11 cellular contexts compared by ENCODE assay signal in genomic region chr2:113105047-113105446, GRCh38. TPM values are rescaled to one million over a fixed set of nuclear protein-coding genes. Genes with fewer than 3 reads are reported as not detected.
DNase-seq lines count a peak whose midpoint lies in the region; ATAC-seq and TF ChIP-seq lines count a peak whose summit lies in the region.
"Had no signal": no experiment of that assay in that cellular context is flagged by ENCODE, and none has a peak within 500 bp of the region (broad histone marks: within the 10 kb centered on the region; RNA-seq: fewer than 3 reads in every experiment).

No MANE protein-coding gene starts in this region.

- peak; percentile 86 for ATAC-seq in activated CD8-positive, alpha-beta memory T cell treated with anti-CD3 and anti-CD28 coated beads, Interleukin-2, amount 10 ng/mL, durations not matched to agents 7 days and 5 days
- ATAC-seq in HG02798 (IDR thresholded peaks at IDR 0.05; ENCODE audit: poor library complexity, unreplicated experiment), result no peak

- H3K36me3 Mint-ChIP-seq in activated CD8-positive, alpha-beta memory T cell treated with anti-CD3 and anti-CD28 coated beads, Interleukin-2, amount 10 ng/mL, durations not matched to agents 7 days and 5 days, result peaks cover 39% of the 10 kb centered on the region
- peaks cover 5% of the 10 kb centered on the region for H3K36me3 Mint-ChIP-seq in activated CD4-positive, alpha-beta memory T cell treated with anti-CD3 and anti-CD28 coated beads for 36 hours

- peaks cover 18% of the 10 kb centered on the region for H3K9me3 Mint-ChIP-seq in activated CD8-positive, alpha-beta memory T cell treated with anti-CD3 and anti-CD28 coated beads, Interleukin-2, amount 10 ng/mL, durations not matched to agents 7 days and 5 days (ENCODE audit: low read depth)
- peaks cover 14% of the 10 kb centered on the region for H3K9me3 Mint-ChIP-seq in activated CD4-positive, alpha-beta memory T cell treated with anti-CD3 and anti-CD28 coated beads for 36 hours
- H3K9me3 Mint-ChIP-seq: central memory CD8-positive, alpha-beta T cell had no signal

- no peak for TF ChIP-seq CTCF in epithelial cell of esophagus (IDR thresholded peaks at IDR 0.05; ENCODE audit: insufficient read depth, low read depth, low read length, missing control alignments)

- intact Hi-C loops in activated CD4-positive, alpha-beta memory T cell treated with anti-CD3 and anti-CD28 coated beads for 36 hours (cut with micrococcal nuclease), result loop anchor here (1.0 to 2.0 kb wide), 4 partner anchors 8 to 70 kb away; no protein-coding TSS in a partner anchor
- intact Hi-C loops in posterior vena cava (cut with DNase I), result no loop called here

- DNase-seq in activated CD8-positive, alpha-beta memory T cell treated with anti-CD3 and anti-CD28 coated beads, Interleukin-2, amount 10 ng/mL, durations not matched to agents 7 days and 5 days, result peak; percentile 72
- DNase-seq in activated CD8-positive, alpha-beta memory T cell treated with anti-CD3 and anti-CD28 coated beads for 24 hours, result no peak
- DNase-seq in activated CD4-positive, alpha-beta memory T cell treated with anti-CD3 and anti-CD28 coated beads for 36 hours, result peak; percentile 74
- DNase-seq in epithelial cell of esophagus (ENCODE audit: low read depth) (peak; percentile 73), NCI-H1930 (lab: John Stamatoyannopoulos, UW) (no peak), posterior vena cava (ENCODE audit: low spot score) (no peak)
- peak; percentile 72 for DNase-seq in stimulated activated CD8-positive, alpha-beta memory T cell treated with anti-CD3 and anti-CD28 coated beads, Interleukin-4, amount 100 ng/mL, for 48 hours
- DNase-seq: hippocampal formation, naive B cell had no signal

- no peak overlapping the region for H3K4me3 ChIP-seq in epithelial cell of esophagus (ENCODE audit: low read length)

- CTCF ChIA-PET in activated CD8-positive, alpha-beta memory T cell treated with anti-CD3 and anti-CD28 coated beads, Interleukin-2, amount 10 ng/mL, durations not matched to agents 7 days and 5 days (lab: Charles Lee), result interaction anchor here (0.8 to 2.7 kb wide), 6 partner anchors 8 to 92 kb away, joined by 3 to 14 read pairs (median 5); no protein-coding TSS in a partner anchor
- CTCF ChIA-PET in activated CD4-positive, alpha-beta memory T cell treated with anti-CD3 and anti-CD28 coated beads for 36 hours (lab: Charles Lee), result interaction anchor here (0.7 to 2.9 kb wide), 6 partner anchors 11 to 40 kb away, joined by 3 to 12 read pairs (median 6); no protein-coding TSS in a partner anchor

- H3K27me3 Mint-ChIP-seq in activated CD8-positive, alpha-beta memory T cell treated with anti-CD3 and anti-CD28 coated beads, Interleukin-2, amount 10 ng/mL, durations not matched to agents 7 days and 5 days, result no peaks in the 10 kb centered on the region
- peaks cover 8% of the 10 kb centered on the region for H3K27me3 Mint-ChIP-seq in activated CD4-positive, alpha-beta memory T cell treated with anti-CD3 and anti-CD28 coated beads for 36 hours

- peak overlapping the region; percentile 61 for H3K27ac Mint-ChIP-seq in activated CD8-positive, alpha-beta memory T cell treated with anti-CD3 and anti-CD28 coated beads, Interleukin-2, amount 10 ng/mL, durations not matched to agents 7 days and 5 days
- peak overlapping the region; percentile 99 for H3K27ac Mint-ChIP-seq in activated CD4-positive, alpha-beta memory T cell treated with anti-CD3 and anti-CD28 coated beads for 36 hours

- no peak overlapping the region for H3K4me3 Mint-ChIP-seq in activated CD8-positive, alpha-beta memory T cell treated with anti-CD3 and anti-CD28 coated beads, Interleukin-2, amount 10 ng/mL, durations not matched to agents 7 days and 5 days
- no peak overlapping the region for H3K4me3 Mint-ChIP-seq in activated CD4-positive, alpha-beta memory T cell treated with anti-CD3 and anti-CD28 coated beads for 36 hours
- H3K4me3 Mint-ChIP-seq: central memory CD8-positive, alpha-beta T cell; naive B cell had no signal

- POLR2A ChIA-PET in activated CD4-positive, alpha-beta memory T cell treated with anti-CD3 and anti-CD28 coated beads for 36 hours (lab: Charles Lee), result interaction anchor here (2.5 kb wide), 1 partner anchor 70 kb away, joined by 15 read pairs; the partner anchor contains the start of gene PSD4

- peaks cover 50% of the 10 kb centered on the region for H3K4me1 Mint-ChIP-seq in activated CD8-positive, alpha-beta memory T cell treated with anti-CD3 and anti-CD28 coated beads, Interleukin-2, amount 10 ng/mL, durations not matched to agents 7 days and 5 days
- H3K4me1 Mint-ChIP-seq in activated CD4-positive, alpha-beta memory T cell treated with anti-CD3 and anti-CD28 coated beads for 36 hours (ENCODE audit: low read depth), result peaks cover 37% of the 10 kb centered on the region
- H3K4me1 Mint-ChIP-seq: central memory CD8-positive, alpha-beta T cell; naive B cell had no signal

RNA-seq across cellular contexts. Expression of gene IL1RN, which starts 22.4 kb away (rescaled TPM):
- 1 to 10 TPM; 1.8 TPM for total RNA-seq in activated CD8-positive, alpha-beta memory T cell treated with anti-CD3 and anti-CD28 coated beads, Interleukin-2, amount 10 ng/mL, durations not matched to agents 7 days and 5 days
- 10 to 100 TPM in 1 of 2 experiments, 1 to 10 TPM in 1; 9.8 to 10.5 TPM for total RNA-seq in activated CD4-positive, alpha-beta memory T cell treated with anti-CD3 and anti-CD28 coated beads for 36 hours
- 1 to 10 TPM; 1.7 to 3.0 TPM for total RNA-seq in posterior vena cava

RNA-seq across cellular contexts. Expression of gene IL1F10, which starts 37.3 kb away (rescaled TPM):
- total RNA-seq in activated CD8-positive, alpha-beta memory T cell treated with anti-CD3 and anti-CD28 coated beads, Interleukin-2, amount 10 ng/mL, durations not matched to agents 7 days and 5 days, result not detected
- not detected for total RNA-seq in activated CD4-positive, alpha-beta memory T cell treated with anti-CD3 and anti-CD28 coated beads for 36 hours
- not detected for total RNA-seq in posterior vena cava

RNA-seq across cellular contexts. Expression of gene IL36RN, which starts 46.0 kb away (rescaled TPM):
- total RNA-seq in activated CD8-positive, alpha-beta memory T cell treated with anti-CD3 and anti-CD28 coated beads, Interleukin-2, amount 10 ng/mL, durations not matched to agents 7 days and 5 days, result not detected
- total RNA-seq in activated CD4-positive, alpha-beta memory T cell treated with anti-CD3 and anti-CD28 coated beads for 36 hours, result not detected
- not detected for total RNA-seq in posterior vena cava

RNA-seq across cellular contexts. Expression of gene IL36B, which starts 52.4 kb away (rescaled TPM):
- total RNA-seq in activated CD8-positive, alpha-beta memory T cell treated with anti-CD3 and anti-CD28 coated beads, Interleukin-2, amount 10 ng/mL, durations not matched to agents 7 days and 5 days, result not detected
- total RNA-seq in activated CD4-positive, alpha-beta memory T cell treated with anti-CD3 and anti-CD28 coated beads for 36 hours, result not detected
- total RNA-seq in posterior vena cava, result not detected

Comparison
In these comparisons a context has a peak if more than half of its experiments do, and no peak if none do; other contexts are left out.
1. DNase-seq: peak in activated CD8-positive, alpha-beta memory T cell treated with anti-CD3 and anti-CD28 coated beads, Interleukin-2, amount 10 ng/mL, durations not matched to agents 7 days and 5 days (single experiment), activated CD4-positive, alpha-beta memory T cell treated with anti-CD3 and anti-CD28 coated beads for 36 hours (single experiment), epithelial cell of esophagus (single experiment) and stimulated activated CD8-positive, alpha-beta memory T cell treated with anti-CD3 and anti-CD28 coated beads, Interleukin-4, amount 100 ng/mL, for 48 hours (single experiment); none in activated CD8-positive, alpha-beta memory T cell treated with anti-CD3 and anti-CD28 coated beads for 24 hours (single experiment), NCI-H1930 (0 of 2) and posterior vena cava (single experiment).